24 cellular contexts compared by ENCODE assay signal in the genomic region with DNA sequence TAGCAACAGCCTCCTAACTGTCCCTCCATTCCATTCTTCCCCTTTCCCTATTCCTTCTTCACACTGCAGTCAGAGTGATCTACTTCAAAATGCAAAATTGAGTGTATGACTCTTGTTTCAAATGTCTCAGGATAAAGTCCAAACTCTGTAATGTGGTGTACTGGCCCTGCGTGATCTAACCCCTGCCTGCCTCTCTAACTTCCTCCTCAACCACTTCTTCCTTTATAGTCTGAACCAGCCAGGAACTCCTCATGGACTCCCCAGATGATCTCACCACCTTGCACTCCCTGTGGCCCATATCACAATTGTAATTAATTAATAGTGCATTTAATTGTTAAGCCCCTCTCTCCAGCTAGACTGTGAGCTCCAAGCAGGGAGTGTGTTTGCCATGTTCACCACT. TPM values are rescaled to one million over a fixed set of nuclear protein-coding genes. Genes with fewer than 3 reads are reported as not detected.
DNase-seq lines count a peak whose midpoint lies in the region; ATAC-seq and TF ChIP-seq lines count a peak whose summit lies in the region.
"Had no signal": no experiment of that assay in that cellular context is flagged by ENCODE, and none has a peak within 500 bp of the region (broad histone marks: within the 10 kb centered on the region; RNA-seq: fewer than 3 reads in every experiment).

No MANE protein-coding gene starts in this region.

- H3K4me3 ChIP-seq in hepatocyte, result no peak overlapping the region
- H3K4me3 ChIP-seq: breast epithelium, coronary artery, gastroesophageal sphincter, lung, suprapubic skin had no signal

- peaks cover 4% of the 10 kb centered on the region for H3K4me1 ChIP-seq in hepatocyte (ENCODE audit: insufficient read depth)
- H3K4me1 ChIP-seq: breast epithelium had no signal

- H3K79me2 ChIP-seq in hepatocyte, result peaks cover 16% of the 10 kb centered on the region

- WGBS in hepatocyte (ENCODE audit: low lambda C conversion rate, missing lambda C conversion rate), result 91% methylated on average over 1 of the region's 1 CpG

- no peaks in the 10 kb centered on the region for H3K36me3 ChIP-seq in hepatocyte (replicated peaks; ENCODE audit: insufficient read depth, low read depth)
- H3K36me3 ChIP-seq: breast epithelium, gastroesophageal sphincter, suprapubic skin had no signal

- H3K4me2 ChIP-seq in hepatocyte, result no peak overlapping the region

- peaks cover 2% of the 10 kb centered on the region for H4K20me1 ChIP-seq in hepatocyte (ENCODE audit: insufficient read depth, poor library complexity, severe bottlenecking)

- TF ChIP-seq CTCF in hepatocyte (IDR thresholded peaks at IDR 0.05; ENCODE audit: poor library complexity), result no peak

- H3K27ac ChIP-seq in hepatocyte, result peak overlapping the region; percentile 68
- H3K27ac ChIP-seq: breast epithelium, coronary artery, gastroesophageal sphincter, suprapubic skin had no signal

- H3K9me3 ChIP-seq in hepatocyte (ENCODE audit: low read depth), result no peaks in the 10 kb centered on the region
- H3K9me3 ChIP-seq: breast epithelium, gastroesophageal sphincter, suprapubic skin had no signal

- no peak overlapping the region for H2AFZ ChIP-seq in hepatocyte

- ATAC-seq in HG02970 (IDR thresholded peaks at IDR 0.05; ENCODE audit: low FRiP score, unreplicated experiment) (no peak), GM21737 (IDR thresholded peaks at IDR 0.05; ENCODE audit: unreplicated experiment) (no peak)
- ATAC-seq: gastroesophageal sphincter; HCT116; stimulated activated effector memory CD8-positive, alpha-beta T cell treated with anti-CD3 and anti-CD28 coated beads, Interleukin-12 subunit alpha, Interleukin-12 subunit beta, amount 100 ng/mL, for 72 hours; WTC11 had no signal

- peak; percentile 47 for DNase-seq in CD1c-positive myeloid dendritic cell (ENCODE audit: extremely low spot score)
- peak; percentile 18 to 20 for DNase-seq in Kasumi-1 (lab: John Stamatoyannopoulos, UW)
- DNase-seq in OCI-M1 (lab: John Stamatoyannopoulos, UW), result peak; percentile 48
- DNase-seq in hepatocyte (ENCODE audit: low spot score), result peak; percentile 20
- DNase-seq in cerebellum (ENCODE audit: low spot score), result no peak
- no peak for DNase-seq in NCI-H510A treated with DMSO at 0.1 percent for 48 hours (lab: John Stamatoyannopoulos, UW)
- DNase-seq: activated CD8-positive, alpha-beta memory T cell treated with anti-CD3 and anti-CD28 coated beads, Interleukin-2, amount 50 U/mL, for 48 hours; endodermal cell; NCI-H1417 treated with DMSO at 0.1 percent for 48 hours; NCI-H2171; NCI-H526; Right ventricle myocardium superior; stimulated activated CD4-positive, alpha-beta T cell treated with anti-CD3 and anti-CD28 coated beads, Interleukin-1b, Interleukin-23, amount 100 ng/mL, for 48 hours; T-helper 1 cell had no signal

- no peaks in the 10 kb centered on the region for H3K9me2 ChIP-seq in hepatocyte (replicated peaks; ENCODE audit: insufficient read depth)

- no peaks in the 10 kb centered on the region for H3K27me3 ChIP-seq in hepatocyte
- H3K27me3 ChIP-seq: breast epithelium, gastroesophageal sphincter, suprapubic skin had no signal

RNA-seq across cellular contexts. Expression of a gene that starts 3.1 kb away (rescaled TPM):
- total RNA-seq in hepatocyte (49.8 and 53.0 TPM in 2 replicates), cerebellum (9.9 TPM)
- 23.9 and 30.8 TPM in 2 replicates for polyA plus RNA-seq in hepatocyte

Comparison
In these comparisons a context has a peak if more than half of its experiments do, and no peak if none do; other contexts are left out.
1. DNase-seq: peak in CD1c-positive myeloid dendritic cell (single experiment), Kasumi-1 (2 of 2), OCI-M1 (single experiment) and hepatocyte (single experiment); none in cerebellum (single experiment) and NCI-H510A treated with DMSO at 0.1 percent for 48 hours (single experiment).